1 cellular context compared by ENCODE assay signal in the genomic region with DNA sequence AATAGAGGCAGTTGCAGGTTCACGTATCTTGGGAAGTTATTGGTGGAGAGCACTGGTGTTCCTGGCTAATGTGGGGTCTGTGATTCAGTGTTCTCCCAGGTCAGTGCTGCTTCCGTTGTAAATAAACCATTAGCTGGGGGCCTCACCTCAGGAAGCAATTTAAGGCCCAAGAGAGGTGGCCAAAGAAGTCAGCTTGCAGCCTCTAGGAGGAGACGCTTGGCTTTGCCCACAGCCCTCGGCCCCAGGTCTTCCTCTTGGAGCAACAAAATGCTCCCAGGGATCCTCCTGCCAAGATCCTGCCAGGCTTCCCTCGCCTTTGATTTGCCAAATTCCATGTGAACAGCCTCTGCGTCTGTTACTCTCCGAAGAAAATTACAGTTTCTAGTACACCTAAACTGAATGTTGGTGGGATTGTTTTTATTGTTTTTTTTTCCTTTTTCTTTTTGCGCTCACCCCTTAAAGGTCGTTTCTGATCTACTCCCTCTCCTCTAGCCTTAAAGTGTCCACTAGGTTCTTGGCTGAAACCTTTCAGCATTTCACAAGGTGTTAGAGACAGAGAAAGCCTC.
TF ChIP-seq lines count a peak whose summit lies in the region.

No MANE protein-coding gene starts in this region.

TF ChIP-seq in GM23338, 12 proteins besides CTCF, POLR2A, EP300 and RAD21 (continued from another document):
- TF ChIP-seq ZNF331 (CRISPR knock-in tag; IDR thresholded peaks at IDR 0.05; ENCODE audit: low read depth) (no peak), STAT1 (IDR thresholded peaks at IDR 0.05; ENCODE audit: unreplicated experiment) (no peak), EZH2 (IDR thresholded peaks at IDR 0.05; ENCODE audit: low read depth, unreplicated experiment) (no peak)
TF ChIP-seq in GM23338: peak in this region for 0.
